25 cellular contexts compared by ENCODE assay signal in the genomic region with DNA sequence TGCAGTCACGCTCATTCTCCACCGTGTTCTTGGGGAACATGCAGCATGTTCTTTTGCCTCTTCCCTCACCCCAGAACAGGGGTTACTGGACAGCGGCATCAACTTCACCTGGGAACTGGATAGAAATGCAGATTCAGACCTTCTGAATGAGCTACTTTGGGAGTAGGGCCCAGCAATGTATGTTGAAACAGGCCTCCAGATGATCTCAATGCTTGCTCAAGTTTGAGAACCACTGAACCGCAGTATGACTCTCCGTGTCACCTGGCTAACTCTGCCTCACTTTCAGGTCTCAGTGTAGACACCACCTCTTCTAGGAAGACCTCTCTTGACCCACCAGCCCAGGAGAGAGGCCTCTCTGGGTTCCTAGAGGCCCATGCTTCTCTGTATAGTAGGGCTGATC. TPM values are rescaled to one million over a fixed set of nuclear protein-coding genes. Genes with fewer than 3 reads are reported as not detected.
DNase-seq lines count a peak whose midpoint lies in the region; ATAC-seq and TF ChIP-seq lines count a peak whose summit lies in the region.
"Had no signal": no experiment of that assay in that cellular context is flagged by ENCODE, and none has a peak within 500 bp of the region (broad histone marks: within the 10 kb centered on the region; RNA-seq: fewer than 3 reads in every experiment).

No MANE protein-coding gene starts in this region.

- no peak overlapping the region for H3K4me3 Mint-ChIP-seq in CD14-positive monocyte
- H3K4me3 Mint-ChIP-seq: CD8-positive, alpha-beta T cell; HFFc6 had no signal

- DNase-seq in Caki2 (ENCODE audit: low read depth) (peak; percentile 45), RWPE2 (ENCODE audit: low spot score) (no peak), epithelial cell of proximal tubule (ENCODE audit: low read depth) (peak; percentile 72), amniotic stem cell (lab: John Stamatoyannopoulos, UW) (no peak), CD14-positive monocyte (ENCODE audit: low spot score) (no peak)
- DNase-seq in stimulated activated CD8-positive, alpha-beta memory T cell treated with anti-CD3 and anti-CD28 coated beads, Interleukin-4, amount 100 ng/mL, for 48 hours, result no peak
- DNase-seq: CD8-positive, alpha-beta T cell; DMS53; GDM1; H7; HFFc6; KBM-7; MM.1S; NCI-H1092 treated with DMSO at 0.1 percent for 48 hours; NCI-H1436 treated with DMSO at 0.1 percent for 48 hours; NCI-H1930; NCI-H226; NCI-H510A treated with DMSO at 0.1 percent for 48 hours; NCI-H774; Peyer's patch had no signal

- in situ Hi-C loops in Caki2 (cut with HindIII; ENCODE audit: low pct_unique_long_range_greater_than_20kb, low sequenced_read_pairs), result no loop called here

- peaks cover 0 to 2% (median 1%) of the 10 kb centered on the region in 3 donors for H3K27me3 Mint-ChIP-seq in CD14-positive monocyte (ENCODE audit: low read depth in 3 of 3)

- intact Hi-C loops in CD14-positive monocyte (cut with micrococcal nuclease), result no loop called here

- TF ChIP-seq CTCF in 22Rv1 (IDR thresholded peaks at IDR 0.05) (no peak), RWPE2 (IDR thresholded peaks at IDR 0.05; ENCODE audit: poor library complexity, severe bottlenecking) (no peak), epithelial cell of proximal tubule (conservative IDR thresholded peaks at IDR 0.05; ENCODE audit: low read depth, low read length) (no peak), CD14-positive monocyte (IDR thresholded peaks at IDR 0.05) (no peak)

- peaks cover 91% of the 10 kb centered on the region for H3K36me3 ChIP-seq in RWPE2 (ENCODE audit: low read depth)

- peaks cover 0 to 4% (median 0%) of the 10 kb centered on the region in 7 donors for H3K9me3 Mint-ChIP-seq in CD14-positive monocyte
- H3K9me3 Mint-ChIP-seq: CD8-positive, alpha-beta T cell; HFFc6 had no signal

- ATAC-seq in RWPE2 (ENCODE audit: low read depth) (no peak), HG03135 (IDR thresholded peaks at IDR 0.05; ENCODE audit: unreplicated experiment) (no peak)
- ATAC-seq: CD8-positive, alpha-beta T cell; Right ventricle myocardium inferior had no signal

- H3K9me3 ChIP-seq in RWPE2 (ENCODE audit: severe bottlenecking), result no peaks in the 10 kb centered on the region
- H3K9me3 ChIP-seq: BLaER1 treated with 17β-estradiol and CSF1 and Interleukin-3, amounts not matched to agents 10 nM and 100 nM; Peyer's patch; SJSA1 had no signal

- H3K4me1 ChIP-seq in RWPE2 (ENCODE audit: insufficient read depth, poor library complexity, severe bottlenecking), result peaks cover 23% of the 10 kb centered on the region
- H3K4me1 ChIP-seq: Peyer's patch had no signal

- peaks cover 29 to 36% of the 10 kb centered on the region in 2 donors for H3K36me3 Mint-ChIP-seq in CD14-positive monocyte

- H3K27me3 ChIP-seq in RWPE2 (ENCODE audit: insufficient read depth, poor library complexity, severe bottlenecking), result no peaks in the 10 kb centered on the region
- H3K27me3 ChIP-seq: BLaER1 treated with 17β-estradiol and CSF1 and Interleukin-3, amounts not matched to agents 10 nM and 100 nM; Peyer's patch; SJSA1 had no signal

- peaks cover 5% of the 10 kb centered on the region for H3K4me1 Mint-ChIP-seq in CD14-positive monocyte

- H3K4me3 ChIP-seq in RWPE2 (ENCODE audit: severe bottlenecking) (no peak overlapping the region), epithelial cell of proximal tubule (ENCODE audit: low read depth, low read length) (no peak overlapping the region)
- H3K4me3 ChIP-seq: BLaER1 treated with 17β-estradiol and CSF1 and Interleukin-3, amounts not matched to agents 10 nM and 100 nM; Peyer's patch; SJSA1 had no signal

- peak overlapping the region; percentile 99 for H3K27ac ChIP-seq in 22Rv1
- H3K27ac ChIP-seq in RWPE2 (ENCODE audit: poor library complexity, severe bottlenecking), result peak overlapping the region; percentile 95
- H3K27ac ChIP-seq: SJSA1 had no signal

- H3K27ac Mint-ChIP-seq in CD14-positive monocyte, result peak overlapping the region in 1 of 7 donors; percentile 68
- H3K27ac Mint-ChIP-seq: CD8-positive, alpha-beta T cell; HFFc6 had no signal

RNA-seq across cellular contexts. Expression of gene TRIB3, which starts 4.9 kb away (rescaled TPM):
- total RNA-seq in Caki2 (2014; rRNA removed; shearing (Covaris generic); ENCODE audit: low replicate concordance), result 170 and 190 TPM in 2 replicates
- total RNA-seq in epithelial cell of proximal tubule, result 78.8 and 112 TPM in 2 replicates
- polyA plus RNA-seq in CD14-positive monocyte, result 1 to 10 TPM; 8.0 to 9.4 TPM

RNA-seq across cellular contexts. Expression of gene RBCK1, which starts 22.7 kb away (rescaled TPM):
- 245 and 298 TPM in 2 replicates for total RNA-seq in Caki2 (2014; rRNA removed; shearing (Covaris generic); ENCODE audit: low replicate concordance)
- 106 and 133 TPM in 2 replicates for total RNA-seq in epithelial cell of proximal tubule
- 10 to 100 TPM; 66.8 to 70.8 TPM for polyA plus RNA-seq in CD14-positive monocyte

RNA-seq across cellular contexts. Expression of gene NRSN2, which starts 38.5 kb away (rescaled TPM):
- 0.74 and 5.3 TPM in 2 replicates for total RNA-seq in Caki2 (2014; rRNA removed; shearing (Covaris generic); ENCODE audit: low replicate concordance)
- total RNA-seq in epithelial cell of proximal tubule, result 49.1 and 52.4 TPM in 2 replicates
- under 1 TPM; 0.09 to 0.56 TPM for polyA plus RNA-seq in CD14-positive monocyte

Comparison
In these comparisons a context has a peak if more than half of its experiments do, and no peak if none do; other contexts are left out.
1. DNase-seq: peak in Caki2 (single experiment) and epithelial cell of proximal tubule (single experiment); none in RWPE2 (single experiment), stimulated activated CD8-positive, alpha-beta memory T cell treated with anti-CD3 and anti-CD28 coated beads, Interleukin-4, amount 100 ng/mL, for 48 hours (single experiment), amniotic stem cell (single experiment) and CD14-positive monocyte (single experiment).